ENCODE assay signal across 9 cellular contexts in genomic region chr6:37819802-37820712, GRCh38. TPM values are rescaled to one million over a fixed set of nuclear protein-coding genes. Genes with fewer than 3 reads are reported as not detected.
DNase-seq lines count a peak whose midpoint lies in the region; ATAC-seq, FAIRE-seq and TF ChIP-seq lines count a peak whose summit lies in the region.
"Had no signal": no experiment of that assay in that cellular context is flagged by ENCODE, and none has a peak within 500 bp of the region (broad histone marks: within the 10 kb centered on the region; RNA-seq: fewer than 3 reads in every experiment).

No MANE protein-coding gene starts in this region.

- peaks cover 59% of the 10 kb centered on the region for H3K79me2 ChIP-seq in hepatocyte

- in situ Hi-C loops in astrocyte of the cerebellum (cut with HindIII; ENCODE audit: low sequenced_read_pairs) = no loop called here

- ATAC-seq in GM18858 (IDR thresholded peaks at IDR 0.05; ENCODE audit: unreplicated experiment) = no peak

- peaks cover 46% of the 10 kb centered on the region for H4K20me1 ChIP-seq in hepatocyte (ENCODE audit: insufficient read depth, poor library complexity, severe bottlenecking)

- peak overlapping the region; percentile 95 for H3K27ac ChIP-seq in hepatocyte

- no peak for TF ChIP-seq CTCF in astrocyte of the cerebellum (IDR thresholded peaks at IDR 0.05; ENCODE audit: low read depth, low read length, missing control alignments)
- no peak for TF ChIP-seq CTCF in hepatocyte (IDR thresholded peaks at IDR 0.05; ENCODE audit: poor library complexity)
- no peak for TF ChIP-seq CTCF in retinal pigment epithelial cell (conservative IDR thresholded peaks at IDR 0.05; ENCODE audit: low read depth, low read length)

- H3K4me2 ChIP-seq in hepatocyte = peak overlapping the region; percentile 82

- H3K4me3 ChIP-seq in astrocyte of the cerebellum (ENCODE audit: low read depth, low read length) (peak overlapping the region; percentile 76), hepatocyte (peak overlapping the region; percentile 66), retinal pigment epithelial cell (ENCODE audit: low read length) (peak overlapping the region; percentile 93)

- no peaks in the 10 kb centered on the region for H3K9me3 Mint-ChIP-seq in T-helper 2 cell treated with Interferon-gamma antibody and Interleukin-4, amounts not matched to agents 5 μg/mL and 100 μg/mL, for 36 hours

- peaks cover 33% of the 10 kb centered on the region for H3K4me1 ChIP-seq in hepatocyte (ENCODE audit: insufficient read depth)

- H3K4me3 Mint-ChIP-seq in T-helper 2 cell treated with Interferon-gamma antibody and Interleukin-4, amounts not matched to agents 5 μg/mL and 100 μg/mL, for 36 hours = peak overlapping the region; percentile 95

- H2AFZ ChIP-seq in hepatocyte = no peak overlapping the region

- H3K4me1 Mint-ChIP-seq in T-helper 2 cell treated with Interferon-gamma antibody and Interleukin-4, amounts not matched to agents 5 μg/mL and 100 μg/mL, for 36 hours (ENCODE audit: low read depth) = peaks cover 45% of the 10 kb centered on the region

- peaks cover 3% of the 10 kb centered on the region for H3K36me3 Mint-ChIP-seq in T-helper 2 cell treated with Interferon-gamma antibody and Interleukin-4, amounts not matched to agents 5 μg/mL and 100 μg/mL, for 36 hours (ENCODE audit: low read depth)

- under 1% methylated on average over 24 of the region's 71 CpGs for WGBS in hepatocyte (ENCODE audit: low lambda C conversion rate, missing lambda C conversion rate)

- H3K27me3 ChIP-seq in hepatocyte = no peaks in the 10 kb centered on the region

- H3K27me3 Mint-ChIP-seq in T-helper 2 cell treated with Interferon-gamma antibody and Interleukin-4, amounts not matched to agents 5 μg/mL and 100 μg/mL, for 36 hours (ENCODE audit: low read depth) = peaks cover 10% of the 10 kb centered on the region

- FAIRE-seq in HTR-8/SVneo (lab: Jason Lieb, UNC) = no peak
- FAIRE-seq: endometrium had no signal

- DNase-seq in DMS114 treated with DMSO at 0.1 percent for 48 hours (lab: John Stamatoyannopoulos, UW; ENCODE audit: unreplicated experiment) (peak; percentile 66), HTR-8/SVneo (ENCODE audit: insufficient read length, low spot score) (peak; percentile 68), astrocyte of the cerebellum (ENCODE audit: low read depth) (no peak), hepatocyte (ENCODE audit: low spot score) (peak; percentile 69), retinal pigment epithelial cell (ENCODE audit: low read depth) (no peak), GM19240 (ENCODE audit: insufficient read length, low spot score) (no peak)
- peak; percentile 49 for DNase-seq in T-helper 2 cell treated with Interferon-gamma antibody and Interleukin-4, amounts not matched to agents 5 μg/mL and 100 μg/mL, for 36 hours (ENCODE audit: low spot score)

- no peaks in the 10 kb centered on the region for H3K36me3 ChIP-seq in hepatocyte (replicated peaks; ENCODE audit: insufficient read depth, low read depth)

- H3K9me2 ChIP-seq in hepatocyte (replicated peaks; ENCODE audit: insufficient read depth) = no peaks in the 10 kb centered on the region

- no peaks in the 10 kb centered on the region for H3K9me3 ChIP-seq in hepatocyte (ENCODE audit: low read depth)

- H3K27ac Mint-ChIP-seq in T-helper 2 cell treated with Interferon-gamma antibody and Interleukin-4, amounts not matched to agents 5 μg/mL and 100 μg/mL, for 36 hours = peak overlapping the region; percentile 86

RNA-seq across cellular contexts. Expression of gene ZFAND3, which starts 0.5 kb away (rescaled TPM):
- 35.8 and 36.5 TPM in 2 replicates for total RNA-seq in hepatocyte
- polyA plus RNA-seq in hepatocyte = 50.0 and 51.1 TPM in 2 replicates

Comparison
In these comparisons a context has a peak if more than half of its experiments do, and no peak if none do; other contexts are left out.
1. DNase-seq: peak in DMS114 treated with DMSO at 0.1 percent for 48 hours (single experiment), HTR-8/SVneo (single experiment), T-helper 2 cell treated with Interferon-gamma antibody and Interleukin-4, amounts not matched to agents 5 μg/mL and 100 μg/mL, for 36 hours (single experiment) and hepatocyte (single experiment); none in astrocyte of the cerebellum (single experiment), retinal pigment epithelial cell (single experiment) and GM19240 (single experiment).
2. Peak in every context shown above with its lines, with median percentiles within 50 percentile points of each other: H3K4me3 ChIP-seq.